Comparison of ENCODE assay signal across 8 cellular contexts in the genomic region with DNA sequence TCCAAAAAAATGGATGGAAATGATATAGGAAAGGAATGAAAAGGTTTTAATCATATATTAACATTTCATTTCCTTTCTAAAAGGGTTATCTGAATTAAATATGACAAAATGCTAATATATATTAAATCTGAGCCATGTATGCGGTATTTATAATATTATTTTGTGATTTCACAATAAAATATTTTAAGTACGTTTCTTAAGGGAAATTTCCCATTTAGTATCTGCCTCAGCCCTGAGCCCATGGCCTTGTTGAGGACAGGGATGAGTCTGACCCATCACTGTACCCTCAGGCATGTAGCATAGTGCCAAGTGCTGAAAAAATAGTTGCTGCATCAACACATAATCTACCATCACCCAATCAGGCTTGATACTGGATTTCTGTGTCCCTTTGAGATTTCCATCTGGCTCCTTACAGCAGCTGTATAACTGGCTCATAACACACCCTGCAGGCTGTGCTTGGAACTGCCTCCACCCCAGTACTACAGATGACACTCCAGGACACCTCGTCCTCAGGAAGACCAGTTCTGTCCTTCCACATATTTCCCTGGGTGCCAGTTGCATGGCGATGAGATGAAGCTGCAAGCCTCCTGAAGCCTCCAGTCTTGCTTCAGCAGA. TPM values are rescaled to one million over a fixed set of nuclear protein-coding genes. Genes with fewer than 3 reads are reported as not detected.
DNase-seq lines count a peak whose midpoint lies in the region; ATAC-seq and TF ChIP-seq lines count a peak whose summit lies in the region.

No MANE protein-coding gene starts in this region.

- no peaks in the 10 kb centered on the region for H3K4me1 ChIP-seq in CD8-positive, alpha-beta T cell (ENCODE audit: insufficient read depth, low read length)
- H3K4me1 ChIP-seq in KMS-11 (ENCODE audit: low read depth, poor library complexity, severe bottlenecking) (no peaks in the 10 kb centered on the region), neural progenitor cell (no peaks in the 10 kb centered on the region)

- no peaks in the 10 kb centered on the region for H4K20me1 ChIP-seq in KMS-11 (ENCODE audit: insufficient read depth)
- no peaks in the 10 kb centered on the region for H4K20me1 ChIP-seq in neural progenitor cell (ENCODE audit: low read depth)

- H3K27me3 ChIP-seq in CD8-positive, alpha-beta T cell (ENCODE audit: insufficient read depth, low read length) = no peaks in the 10 kb centered on the region
- no peaks in the 10 kb centered on the region for H3K27me3 ChIP-seq in KMS-11 (ENCODE audit: insufficient read depth, low read depth)
- H3K27me3 ChIP-seq in neural progenitor cell = no peaks in the 10 kb centered on the region

- peaks cover 2% of the 10 kb centered on the region for H3K4me1 Mint-ChIP-seq in CD8-positive, alpha-beta T cell (ENCODE audit: low read depth)
- H3K4me1 Mint-ChIP-seq in neural progenitor cell = no peaks in the 10 kb centered on the region

- H3K9ac ChIP-seq in KMS-11 = no peak overlapping the region
- H3K9ac ChIP-seq in neural progenitor cell = no peak overlapping the region

- POLR2A ChIA-PET in CD8-positive, alpha-beta T cell (lab: Charles Lee) = no interaction called here

- no peaks in the 10 kb centered on the region for H3K27me3 Mint-ChIP-seq in CD8-positive, alpha-beta T cell (ENCODE audit: low read depth)
- H3K27me3 Mint-ChIP-seq in neural progenitor cell (ENCODE audit: insufficient read depth, low read depth) = peaks cover 2% of the 10 kb centered on the region

- H3K9me3 ChIP-seq in CD8-positive, alpha-beta T cell (ENCODE audit: low read length) = no peaks in the 10 kb centered on the region
- no peaks in the 10 kb centered on the region for H3K9me3 ChIP-seq in neural progenitor cell (ENCODE audit: low read depth)

- peak in 1 of 7 experiments; percentile 12 for DNase-seq in CD8-positive, alpha-beta T cell
- DNase-seq in astrocyte of the cerebellum (ENCODE audit: low read depth) = no peak
- DNase-seq in neural progenitor cell (ENCODE audit: low spot score) = peak; percentile 37
- DNase-seq in occipital lobe (lab: John Stamatoyannopoulos, UW) = no peak
- no peak for DNase-seq in posterior cingulate gyrus

- TF ChIP-seq CTCF in CD8-positive, alpha-beta T cell (IDR thresholded peaks at IDR 0.05) = peak; percentile 26
- TF ChIP-seq CTCF in KMS-11 (conservative IDR thresholded peaks at IDR 0.05; ENCODE audit: low read depth, low read length) = peak; percentile 70
- TF ChIP-seq CTCF in astrocyte of the cerebellum (IDR thresholded peaks at IDR 0.05; ENCODE audit: low read depth, low read length, missing control alignments) = peak; percentile 45
- TF ChIP-seq CTCF in neural progenitor cell (IDR thresholded peaks at IDR 0.05) = peak; percentile 56

- H3K79me2 ChIP-seq in KMS-11 (ENCODE audit: insufficient read depth, low read depth) (no peaks in the 10 kb centered on the region), neural progenitor cell (ENCODE audit: low read depth) (no peaks in the 10 kb centered on the region)

- CTCF ChIA-PET in CD8-positive, alpha-beta T cell (lab: Charles Lee) = no interaction called here

- peaks cover 73% of the 10 kb centered on the region for H3K36me3 Mint-ChIP-seq in CD8-positive, alpha-beta T cell
- peaks cover 9% of the 10 kb centered on the region for H3K36me3 Mint-ChIP-seq in neural progenitor cell

- no peak overlapping the region for H3K27ac Mint-ChIP-seq in CD8-positive, alpha-beta T cell
- H3K27ac Mint-ChIP-seq in neural progenitor cell = no peak overlapping the region

- H3K27ac ChIP-seq in CD8-positive, alpha-beta T cell (ENCODE audit: low read depth, low read length) = no peak overlapping the region
- H3K27ac ChIP-seq in KMS-11 (no peak overlapping the region), neural progenitor cell (no peak overlapping the region)

- intact Hi-C loops in CD8-positive, alpha-beta T cell (cut with DNase I, micrococcal nuclease) = no loop called here
- intact Hi-C loops in posterior cingulate gyrus (cut with DNase I) = no loop called here

- in situ Hi-C loops in astrocyte of the cerebellum (cut with HindIII; ENCODE audit: low sequenced_read_pairs) = no loop called here

- no peak overlapping the region for H3K4me2 ChIP-seq in KMS-11
- H3K4me2 ChIP-seq in neural progenitor cell = no peak overlapping the region

- no peak overlapping the region for H2AFZ ChIP-seq in KMS-11 (ENCODE audit: low read depth)
- no peak overlapping the region for H2AFZ ChIP-seq in neural progenitor cell (replicated peaks)

- H3K4me3 Mint-ChIP-seq in CD8-positive, alpha-beta T cell = no peak overlapping the region
- no peak overlapping the region for H3K4me3 Mint-ChIP-seq in neural progenitor cell

- H3F3A ChIP-seq in neural progenitor cell (ENCODE audit: low read depth) = no peaks in the 10 kb centered on the region

- H3K4me3 ChIP-seq in CD8-positive, alpha-beta T cell (ENCODE audit: low read depth, low read length) = no peak overlapping the region
- H3K4me3 ChIP-seq in KMS-11 (IDR thresholded peaks at IDR 0.05; ENCODE audit: insufficient read depth, low read depth, low read length) (no peak overlapping the region), astrocyte of the cerebellum (ENCODE audit: low read depth, low read length) (no peak overlapping the region), neural progenitor cell (no peak overlapping the region)

- H3K9me3 Mint-ChIP-seq in CD8-positive, alpha-beta T cell = no peaks in the 10 kb centered on the region
- no peaks in the 10 kb centered on the region for H3K9me3 Mint-ChIP-seq in neural progenitor cell

- ATAC-seq in CD8-positive, alpha-beta T cell = no peak
- ATAC-seq in GM19023 (IDR thresholded peaks at IDR 0.05; ENCODE audit: unreplicated experiment) (peak; percentile 69), HG02970 (IDR thresholded peaks at IDR 0.05; ENCODE audit: low FRiP score, unreplicated experiment) (no peak)

- H3K36me3 ChIP-seq in CD8-positive, alpha-beta T cell (ENCODE audit: insufficient read depth, low read length) = peaks cover 23% of the 10 kb centered on the region
- H3K36me3 ChIP-seq in KMS-11 (ENCODE audit: insufficient read depth) (no peaks in the 10 kb centered on the region; the same call in 1 of the 2 replicates), neural progenitor cell (no peaks in the 10 kb centered on the region)

RNA-seq across cellular contexts. Expression of gene ASAH2, which starts 59.4 kb away (rescaled TPM):
- total RNA-seq in CD8-positive, alpha-beta T cell = 1 to 10 TPM in 1 of 2 experiments, under 1 TPM in 1; 0.50 to 2.0 TPM
- 2.0 and 6.3 TPM in 2 replicates for total RNA-seq in neural progenitor cell (ENCODE audit: low replicate concordance)
- 1.7 TPM for total RNA-seq in occipital lobe
